Comparison of ENCODE assay signal across 8 cellular contexts in genomic region chr4:17468638-17469221, GRCh38.
DNase-seq lines count a peak whose midpoint lies in the region; ATAC-seq and TF ChIP-seq lines count a peak whose summit lies in the region.

No MANE protein-coding gene starts in this region.

- H3K4me3 ChIP-seq in GM12865 (ENCODE audit: low read depth, low read length), result no peak overlapping the region

- ATAC-seq in HG02885 (IDR thresholded peaks at IDR 0.05; ENCODE audit: poor library complexity, unreplicated experiment), result no peak
- no peak for ATAC-seq in HG02852 (IDR thresholded peaks at IDR 0.05; ENCODE audit: unreplicated experiment)
- ATAC-seq in GM18502 (IDR thresholded peaks at IDR 0.05; ENCODE audit: poor library complexity, unreplicated experiment), result no peak

- H3K27ac ChIP-seq in 22Rv1 (no peak overlapping the region), VCaP (no peak overlapping the region)

- TF ChIP-seq CTCF in 22Rv1 (IDR thresholded peaks at IDR 0.05) (peak; percentile 74), GM12865 (IDR thresholded peaks at IDR 0.05; ENCODE audit: insufficient read depth, low read depth, low read length, missing control alignments) (peak; percentile 20), VCaP (conservative IDR thresholded peaks at IDR 0.05) (peak; percentile 61)

- DNase-seq in GM12865 (ENCODE audit: low read depth) (peak; percentile 41), inferior parietal cortex (ENCODE audit: extremely low spot score) (peak; percentile 67), NCI-H1105 treated with DMSO at 0.1 percent for 48 hours (lab: John Stamatoyannopoulos, UW) (no peak)

Comparison
In these comparisons a context has a peak if more than half of its experiments do, and no peak if none do; other contexts are left out.
1. CTCF ChIP-seq: peak in every context shown above with its lines; median percentile 74 in 22Rv1; 61 in VCaP; 20 in GM12865.